34 cellular contexts compared by ENCODE assay signal in the genomic region with DNA sequence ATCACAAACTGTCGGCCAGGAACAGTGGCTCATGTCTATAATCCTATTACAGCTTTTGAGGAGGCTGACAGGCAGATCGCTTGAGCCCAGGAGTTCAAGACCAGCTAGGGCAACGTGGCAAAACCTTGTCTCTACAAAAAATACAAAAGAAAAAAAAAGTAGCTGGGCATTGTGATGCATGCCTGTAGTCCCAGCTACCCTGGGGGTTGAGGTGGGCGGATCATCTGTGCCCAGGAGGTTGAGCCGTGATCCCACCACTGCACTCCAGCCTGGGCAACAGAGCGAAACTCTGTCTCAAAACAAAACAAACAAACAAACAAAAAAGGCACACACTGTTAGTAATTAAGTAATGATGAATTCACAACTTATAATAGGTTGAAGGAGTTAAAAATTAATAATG.
"Had no signal": no experiment of that assay in that cellular context is flagged by ENCODE, and none has a peak within 500 bp of the region (broad histone marks: within the 10 kb centered on the region; RNA-seq: fewer than 3 reads in every experiment).

No MANE protein-coding gene starts in this region.

- H3K9me3 ChIP-seq: body of pancreas, esophagus muscularis mucosa, gastrocnemius medialis, heart left ventricle had no signal

- ATAC-seq: activated CD4-positive, alpha-beta T cell treated with anti-CD3 and anti-CD28 coated beads for 36 hours; activated naive CD8-positive, alpha-beta T cell treated with anti-CD3 and anti-CD28 coated beads, Interleukin-2, amount 50 U/mL, for 24 hours; activated T-cell treated with anti-CD3 and anti-CD28 coated beads, Interleukin-2, amount 50 U/mL, for 4 hours; activated T-helper 17 cell treated with anti-CD3 and anti-CD28 coated beads, Interleukin-2, amount 50 U/mL, for 72 hours; body of pancreas; effector memory CD8-positive, alpha-beta T cell; foreskin keratinocyte; gastrocnemius medialis; heart left ventricle; T-helper 17 cell had no signal

- H3K27me3 ChIP-seq: adrenal gland, body of pancreas, esophagus muscularis mucosa, foreskin keratinocyte, gastrocnemius medialis, heart left ventricle had no signal

- H3K27ac ChIP-seq: adrenal gland, body of pancreas, esophagus muscularis mucosa, foreskin keratinocyte, gastrocnemius medialis, heart left ventricle, WERI-Rb-1 had no signal

- H3K4me3 ChIP-seq: adrenal gland, body of pancreas, esophagus muscularis mucosa, gastrocnemius medialis, heart left ventricle had no signal

- H3K4me1 Mint-ChIP-seq: activated CD4-positive, alpha-beta memory T cell treated with anti-CD3 and anti-CD28 coated beads, Interleukin-2, amount 10 ng/mL, durations not matched to agents 7 days and 5 days; activated CD4-positive, alpha-beta T cell treated with anti-CD3 and anti-CD28 coated beads for 36 hours; activated CD4-positive, alpha-beta T cell treated with anti-CD3 and anti-CD28 coated beads, Interleukin-2, amount 10 ng/mL, durations not matched to agents 24 days and 14 days; activated naive CD4-positive, alpha-beta T cell treated with anti-CD3 and anti-CD28 coated beads, Interleukin-2, amount 50 U/mL, for 24 hours; activated naive CD8-positive, alpha-beta T cell treated with anti-CD3 and anti-CD28 coated beads for 36 hours; activated naive CD8-positive, alpha-beta T cell treated with anti-CD3 and anti-CD28 coated beads, Interleukin-2, amount 50 U/mL, for 24 hours; activated T-helper 17 cell treated with anti-CD3 and anti-CD28 coated beads, Interleukin-2, amount 50 U/mL, for 72 hours; T-helper 17 cell had no signal

- H3K27ac Mint-ChIP-seq: activated CD4-positive, alpha-beta memory T cell treated with anti-CD3 and anti-CD28 coated beads, Interleukin-2, amount 10 ng/mL, durations not matched to agents 7 days and 5 days; activated CD4-positive, alpha-beta T cell treated with anti-CD3 and anti-CD28 coated beads for 36 hours; activated CD4-positive, alpha-beta T cell treated with anti-CD3 and anti-CD28 coated beads, Interleukin-2, amount 10 ng/mL, durations not matched to agents 24 days and 14 days; activated naive CD4-positive, alpha-beta T cell treated with anti-CD3 and anti-CD28 coated beads for 36 hours; activated naive CD4-positive, alpha-beta T cell treated with anti-CD3 and anti-CD28 coated beads, Interleukin-2, amount 50 U/mL, for 24 hours; activated naive CD8-positive, alpha-beta T cell treated with anti-CD3 and anti-CD28 coated beads for 36 hours; activated naive CD8-positive, alpha-beta T cell treated with anti-CD3 and anti-CD28 coated beads, Interleukin-2, amount 50 U/mL, for 24 hours; activated T-helper 17 cell treated with anti-CD3 and anti-CD28 coated beads, Interleukin-2, amount 50 U/mL, for 72 hours; effector memory CD8-positive, alpha-beta T cell; T-helper 17 cell; T-helper 2 cell treated with Interferon-gamma antibody and Interleukin-4, amounts not matched to agents 5 μg/mL and 100 μg/mL, for 36 hours had no signal

- H3K36me3 Mint-ChIP-seq: activated naive CD4-positive, alpha-beta T cell treated with anti-CD3 and anti-CD28 coated beads, Interleukin-2, amount 50 U/mL, for 24 hours; activated naive CD8-positive, alpha-beta T cell treated with anti-CD3 and anti-CD28 coated beads for 36 hours had no signal

- H3K9me3 Mint-ChIP-seq: activated CD4-positive, alpha-beta memory T cell treated with anti-CD3 and anti-CD28 coated beads, Interleukin-2, amount 10 ng/mL, durations not matched to agents 7 days and 5 days; activated CD4-positive, alpha-beta T cell treated with anti-CD3 and anti-CD28 coated beads, Interleukin-2, amount 10 ng/mL, durations not matched to agents 24 days and 14 days; activated naive CD8-positive, alpha-beta T cell treated with anti-CD3 and anti-CD28 coated beads for 36 hours had no signal

- H3K4me1 ChIP-seq: foreskin keratinocyte, gastrocnemius medialis, heart left ventricle had no signal

- H3K27me3 Mint-ChIP-seq: activated CD4-positive, alpha-beta memory T cell treated with anti-CD3 and anti-CD28 coated beads, Interleukin-2, amount 10 ng/mL, durations not matched to agents 7 days and 5 days; activated CD4-positive, alpha-beta T cell treated with anti-CD3 and anti-CD28 coated beads for 36 hours; activated CD4-positive, alpha-beta T cell treated with anti-CD3 and anti-CD28 coated beads, Interleukin-2, amount 10 ng/mL, durations not matched to agents 24 days and 14 days; activated naive CD4-positive, alpha-beta T cell treated with anti-CD3 and anti-CD28 coated beads, Interleukin-2, amount 50 U/mL, for 24 hours; activated naive CD8-positive, alpha-beta T cell treated with anti-CD3 and anti-CD28 coated beads for 36 hours; activated naive CD8-positive, alpha-beta T cell treated with anti-CD3 and anti-CD28 coated beads, Interleukin-2, amount 50 U/mL, for 24 hours; activated T-helper 17 cell treated with anti-CD3 and anti-CD28 coated beads, Interleukin-2, amount 50 U/mL, for 72 hours; effector memory CD8-positive, alpha-beta T cell; T-helper 17 cell had no signal

- H3K4me3 Mint-ChIP-seq: activated CD4-positive, alpha-beta memory T cell treated with anti-CD3 and anti-CD28 coated beads, Interleukin-2, amount 10 ng/mL, durations not matched to agents 7 days and 5 days; activated CD4-positive, alpha-beta T cell treated with anti-CD3 and anti-CD28 coated beads for 36 hours; activated CD4-positive, alpha-beta T cell treated with anti-CD3 and anti-CD28 coated beads, Interleukin-2, amount 10 ng/mL, durations not matched to agents 24 days and 14 days; activated naive CD4-positive, alpha-beta T cell treated with anti-CD3 and anti-CD28 coated beads for 36 hours; activated naive CD4-positive, alpha-beta T cell treated with anti-CD3 and anti-CD28 coated beads, Interleukin-2, amount 50 U/mL, for 24 hours; activated naive CD8-positive, alpha-beta T cell treated with anti-CD3 and anti-CD28 coated beads for 36 hours; activated naive CD8-positive, alpha-beta T cell treated with anti-CD3 and anti-CD28 coated beads, Interleukin-2, amount 50 U/mL, for 24 hours; activated T-cell treated with anti-CD3 and anti-CD28 coated beads, Interleukin-2, amount 50 U/mL, for 4 hours; activated T-helper 17 cell treated with anti-CD3 and anti-CD28 coated beads, Interleukin-2, amount 50 U/mL, for 72 hours; effector memory CD8-positive, alpha-beta T cell; T-helper 17 cell; T-helper 2 cell treated with Interferon-gamma antibody and Interleukin-4, amounts not matched to agents 5 μg/mL and 100 μg/mL, for 36 hours had no signal

- H3K36me3 ChIP-seq: adrenal gland, esophagus muscularis mucosa, gastrocnemius medialis, heart left ventricle, WERI-Rb-1 had no signal

- DNase-seq: activated CD4-positive, alpha-beta memory T cell treated with anti-CD3 and anti-CD28 coated beads, Interleukin-2, amount 10 ng/mL, durations not matched to agents 7 days and 5 days; activated CD4-positive, alpha-beta T cell treated with anti-CD3 and anti-CD28 coated beads for 36 hours; activated CD4-positive, alpha-beta T cell treated with anti-CD3 and anti-CD28 coated beads, Interleukin-2, amount 10 ng/mL, durations not matched to agents 24 days and 14 days; activated CD4-positive, alpha-beta T cell treated with anti-CD3 and anti-CD28 coated beads, Interleukin-2, amount 50 U/mL, for 4 hours; activated CD4-positive, CD25-positive, alpha-beta regulatory T cell; activated CD4-positive, CD25-positive, alpha-beta regulatory T cell treated with anti-CD3 and anti-CD28 coated beads, Interleukin-2, amount 50 U/mL, for 72 hours; activated effector memory CD4-positive, alpha-beta T cell treated with Interleukin-2 at 50 U/mL for 16 hours; activated naive CD4-positive, alpha-beta T cell treated with anti-CD3 and anti-CD28 coated beads for 36 hours; activated naive CD8-positive, alpha-beta T cell treated with anti-CD3 and anti-CD28 coated beads for 36 hours; activated naive CD8-positive, alpha-beta T cell treated with anti-CD3 and anti-CD28 coated beads, Interleukin-2, amount 50 U/mL, for 24 hours; activated T-cell treated with anti-CD3 and anti-CD28 coated beads, Interleukin-2, amount 50 U/mL, for 4 hours; adrenal gland; amygdala; aorta; body of pancreas; caudate nucleus; cortex of kidney; dermis blood vessel endothelial cell; effector CD4-positive, alpha-beta T cell; effector memory CD8-positive, alpha-beta T cell; erythroblast; foreskin keratinocyte; gastrocnemius medialis; glutamatergic neuron; heart left ventricle; T-helper 1 cell; T-helper 17 cell; T1000; WERI-Rb-1 had no signal

- FAIRE-seq: colon had no signal
